15 cellular contexts compared by ENCODE assay signal in genomic region chr17:76277300-76278267, GRCh38. TPM values are rescaled to one million over a fixed set of nuclear protein-coding genes. Genes with fewer than 3 reads are reported as not detected.
A peak's percentile ranks its signal among the peaks of the same experiment; 100 is the strongest.
DNase-seq lines count a peak whose midpoint lies in the region; ATAC-seq and TF ChIP-seq lines count a peak whose summit lies in the region.
"Had no signal": no experiment of that assay in that cellular context is flagged by ENCODE, and none has a peak within 500 bp of the region (broad histone marks: within the 10 kb centered on the region; RNA-seq: fewer than 3 reads in every experiment).

No MANE protein-coding gene starts in this region.

- no peak overlapping the region for H2AFZ ChIP-seq in H9 (ENCODE audit: low read length)

- H3K4ac ChIP-seq in H9 (ENCODE audit: low read depth, low read length): no peak overlapping the region

- H3K18ac ChIP-seq in H9 (ENCODE audit: insufficient read length, low read depth, low read length): no peak overlapping the region

- ATAC-seq in naive B cell (ENCODE audit: low read depth in 2 of 2) (no peak), HG03342 (IDR thresholded peaks at IDR 0.05; ENCODE audit: unreplicated experiment) (no peak)

- no peaks in the 10 kb centered on the region for H3K79me2 ChIP-seq in H9 (ENCODE audit: insufficient read depth, low read length)

- no peaks in the 10 kb centered on the region for H3K9me3 ChIP-seq in H9 (ENCODE audit: control insufficient read depth, low read depth, low read length)
- H3K9me3 ChIP-seq: Caco-2, HAP-1 had no signal

- 100% methylated on average over 5 of the region's 31 CpGs for WGBS in H9 (ENCODE audit: extremely low coverage, insufficient read length, low lambda C conversion rate)

- no peak overlapping the region for H2BK120ac ChIP-seq in H9 (ENCODE audit: low read depth, low read length, poor library complexity, severe bottlenecking)

- H3K4me1 Mint-ChIP-seq in activated CD4-positive, alpha-beta T cell treated with anti-CD3 and anti-CD28 coated beads, Interleukin-2, amount 10 ng/mL, durations not matched to agents 24 days and 14 days: peaks cover 21% of the 10 kb centered on the region
- H3K4me1 Mint-ChIP-seq in H9: peaks cover 6 to 19% of the 10 kb centered on the region in 2 experiments
- H3K4me1 Mint-ChIP-seq in activated T-helper 2 cell treated with anti-CD3 and anti-CD28 coated beads, Interferon-gamma antibody, Interleukin-2, Interleukin-4, amounts not matched to agents 10 μg/mL and 5 μg/mL and 100 μg/mL, durations not matched to agents 14 hours and 24 hours and 36 hours (ENCODE audit: low read depth): peaks cover 20% of the 10 kb centered on the region
- peaks cover 21 to 53% (median 40%) of the 10 kb centered on the region in 3 donors for H3K4me1 Mint-ChIP-seq in naive B cell

- H3K23me2 ChIP-seq in H9 (ENCODE audit: insufficient read length, low read depth, low read length, poor library complexity, severe bottlenecking): no peaks in the 10 kb centered on the region

- no peak overlapping the region for H2BK15ac ChIP-seq in H9 (ENCODE audit: low read depth, low read length)

- H2BK5ac ChIP-seq in H9 (ENCODE audit: insufficient read length, low read length): no peak overlapping the region

- H4K20me1 ChIP-seq in H9 (ENCODE audit: control insufficient read depth, insufficient read depth, insufficient read length): no peaks in the 10 kb centered on the region

- H3K27ac ChIP-seq in H9 (ENCODE audit: insufficient read length, low read depth, low read length): no peak overlapping the region

- no peak overlapping the region for H2BK20ac ChIP-seq in H9 (ENCODE audit: low read depth, low read length, poor library complexity, severe bottlenecking)

- no peak overlapping the region for H3T11ph ChIP-seq in H9 (ENCODE audit: low read length)

- H3K27ac Mint-ChIP-seq in activated CD4-positive, alpha-beta T cell treated with anti-CD3 and anti-CD28 coated beads, Interleukin-2, amount 10 ng/mL, durations not matched to agents 24 days and 14 days: peak overlapping the region; percentile 60
- H3K27ac Mint-ChIP-seq in H9 (peak overlapping the region in 2 of 3 experiments; percentile 0 to 42; a peak in 2 of 7 replicates), naive B cell (peak overlapping the region in 5 of 6 donors; percentile 43 to 99 (median 84))
- H3K27ac Mint-ChIP-seq in activated T-helper 2 cell treated with anti-CD3 and anti-CD28 coated beads, Interferon-gamma antibody, Interleukin-2, Interleukin-4, amounts not matched to agents 10 μg/mL and 5 μg/mL and 100 μg/mL, durations not matched to agents 14 hours and 24 hours and 36 hours: peak overlapping the region; percentile 44

- H2AK5ac ChIP-seq in H9 (ENCODE audit: insufficient read length, low read length): no peak overlapping the region

- H3K23ac ChIP-seq in H9 (ENCODE audit: insufficient read length, low read depth, low read length): no peak overlapping the region

- no peak overlapping the region for H2BK12ac ChIP-seq in H9 (ENCODE audit: insufficient read length, low read depth, low read length)

- no peak overlapping the region for H3K14ac ChIP-seq in H9 (ENCODE audit: insufficient read depth, low read length)

- no peaks in the 10 kb centered on the region for H3K27me3 Mint-ChIP-seq in activated CD4-positive, alpha-beta T cell treated with anti-CD3 and anti-CD28 coated beads, Interleukin-2, amount 10 ng/mL, durations not matched to agents 24 days and 14 days
- H3K27me3 Mint-ChIP-seq in H9 (ENCODE audit: low read depth) (peaks cover 1% of the 10 kb centered on the region; the same call in 1 of the 2 replicates), naive B cell (peaks cover 0 to 5% (median 0%) of the 10 kb centered on the region in 3 donors)
- H3K27me3 Mint-ChIP-seq in activated T-helper 2 cell treated with anti-CD3 and anti-CD28 coated beads, Interferon-gamma antibody, Interleukin-2, Interleukin-4, amounts not matched to agents 10 μg/mL and 5 μg/mL and 100 μg/mL, durations not matched to agents 14 hours and 24 hours and 36 hours (ENCODE audit: low read depth): no peaks in the 10 kb centered on the region

- no peaks in the 10 kb centered on the region for H3K79me1 ChIP-seq in H9 (ENCODE audit: insufficient read depth, low read depth, low read length, poor library complexity, severe bottlenecking)

- no peak overlapping the region for H4K91ac ChIP-seq in H9 (ENCODE audit: insufficient read length, low read depth, low read length)

- H3K4me2 ChIP-seq in H9 (ENCODE audit: insufficient read depth, insufficient read length, low read length): no peak overlapping the region

- peak; percentile 63 for DNase-seq in activated CD4-positive, alpha-beta T cell treated with anti-CD3 and anti-CD28 coated beads, Interleukin-2, amount 10 ng/mL, durations not matched to agents 24 days and 14 days
- DNase-seq in activated CD4-positive, alpha-beta T cell treated with anti-CD3 and anti-CD28 coated beads, Interleukin-2, amount 50 U/mL, for 1 hour: no peak
- DNase-seq in H9: no peak
- no peak for DNase-seq in activated T-helper 2 cell treated with anti-CD3 and anti-CD28 coated beads, Interferon-gamma antibody, Interleukin-2, Interleukin-4, amounts not matched to agents 10 μg/mL and 5 μg/mL and 100 μg/mL, durations not matched to agents 14 hours and 24 hours and 36 hours (ENCODE audit: low spot score)
- DNase-seq in naive B cell: no peak
- no peak for DNase-seq in stimulated activated naive CD4-positive, alpha-beta T cell treated with Interleukin-2 at 50 U/mL for 16 hours (lab: John Stamatoyannopoulos, UW)
- no peak for DNase-seq in posterior vena cava (ENCODE audit: low spot score)
- DNase-seq: Caco-2; effector CD8-positive, alpha-beta T cell; GF-D8; NCI-H2081; NCI-H748 treated with DMSO at 0.1 percent for 48 hours; SIG-M5 had no signal

- no peaks in the 10 kb centered on the region for H3K9me3 Mint-ChIP-seq in activated CD4-positive, alpha-beta T cell treated with anti-CD3 and anti-CD28 coated beads, Interleukin-2, amount 10 ng/mL, durations not matched to agents 24 days and 14 days
- H3K9me3 Mint-ChIP-seq in H9 (no peaks in the 10 kb centered on the region), naive B cell (no peaks in the 10 kb centered on the region)
- no peaks in the 10 kb centered on the region for H3K9me3 Mint-ChIP-seq in activated T-helper 2 cell treated with anti-CD3 and anti-CD28 coated beads, Interferon-gamma antibody, Interleukin-2, Interleukin-4, amounts not matched to agents 10 μg/mL and 5 μg/mL and 100 μg/mL, durations not matched to agents 14 hours and 24 hours and 36 hours

- no peak overlapping the region for H3K4me3 Mint-ChIP-seq in activated CD4-positive, alpha-beta T cell treated with anti-CD3 and anti-CD28 coated beads, Interleukin-2, amount 10 ng/mL, durations not matched to agents 24 days and 14 days
- H3K4me3 Mint-ChIP-seq in H9 (no peak overlapping the region), naive B cell (peak overlapping the region in 1 of 8 donors; percentile 22)
- H3K4me3 Mint-ChIP-seq in activated T-helper 2 cell treated with anti-CD3 and anti-CD28 coated beads, Interferon-gamma antibody, Interleukin-2, Interleukin-4, amounts not matched to agents 10 μg/mL and 5 μg/mL and 100 μg/mL, durations not matched to agents 14 hours and 24 hours and 36 hours (ENCODE audit: low read depth): no peak overlapping the region

- no peaks in the 10 kb centered on the region for H3K36me3 Mint-ChIP-seq in activated CD4-positive, alpha-beta T cell treated with anti-CD3 and anti-CD28 coated beads, Interleukin-2, amount 10 ng/mL, durations not matched to agents 24 days and 14 days (ENCODE audit: low read depth)
- no peaks in the 10 kb centered on the region for H3K36me3 Mint-ChIP-seq in H9 (ENCODE audit: insufficient read depth in 1 of 3, low read depth in 3 of 3)
- no peaks in the 10 kb centered on the region for H3K36me3 Mint-ChIP-seq in activated T-helper 2 cell treated with anti-CD3 and anti-CD28 coated beads, Interferon-gamma antibody, Interleukin-2, Interleukin-4, amounts not matched to agents 10 μg/mL and 5 μg/mL and 100 μg/mL, durations not matched to agents 14 hours and 24 hours and 36 hours (ENCODE audit: low read depth)
- H3K36me3 Mint-ChIP-seq in naive B cell: no peaks in the 10 kb centered on the region

- no peak overlapping the region for H3K56ac ChIP-seq in H9 (ENCODE audit: insufficient read length, low read depth, low read length)

- H3K27me3 ChIP-seq in H9 (ENCODE audit: insufficient read depth, low read length): no peaks in the 10 kb centered on the region

- no peak for TF ChIP-seq CTCF in H9 (conservative IDR thresholded peaks at IDR 0.05)

- H4K8ac ChIP-seq in H9 (replicated peaks; ENCODE audit: insufficient read length, low read depth, low read length): no peak overlapping the region

- H3K9ac ChIP-seq in H9 (ENCODE audit: extremely low read depth, insufficient read length, low read length): no peak overlapping the region

- H3K4me1 ChIP-seq in H9 (ENCODE audit: insufficient read depth, low read length): no peaks in the 10 kb centered on the region
- H3K4me1 ChIP-seq: HAP-1 had no signal

- H4K5ac ChIP-seq in H9 (ENCODE audit: insufficient read length, low read depth, low read length): no peak overlapping the region

- intact Hi-C loops in activated CD4-positive, alpha-beta T cell treated with anti-CD3 and anti-CD28 coated beads, Interleukin-2, amount 10 ng/mL, durations not matched to agents 24 days and 14 days (cut with micrococcal nuclease): loop anchor here (5.0 kb wide), 1 partner anchor 135 kb away; the partner anchor contains the start of gene FOXJ1
- intact Hi-C loops in activated T-helper 2 cell treated with anti-CD3 and anti-CD28 coated beads, Interferon-gamma antibody, Interleukin-2, Interleukin-4, amounts not matched to agents 10 μg/mL and 5 μg/mL and 100 μg/mL, durations not matched to agents 14 hours and 24 hours and 36 hours (cut with micrococcal nuclease): no loop called here
- intact Hi-C loops in posterior vena cava (cut with DNase I): loop anchor here (2.0 kb wide), 2 partner anchors 27 to 157 kb away; no protein-coding TSS in a partner anchor

RNA-seq across cellular contexts. Expression of gene UBALD2, which starts 12.4 kb away (rescaled TPM):
- total RNA-seq in activated CD4-positive, alpha-beta T cell treated with anti-CD3 and anti-CD28 coated beads, Interleukin-2, amount 10 ng/mL, durations not matched to agents 24 days and 14 days: 184 and 189 TPM in 2 replicates
- 25.8 and 26.7 TPM in 2 replicates for total RNA-seq in H9 (2021)
- total RNA-seq in activated T-helper 2 cell treated with anti-CD3 and anti-CD28 coated beads, Interferon-gamma antibody, Interleukin-2, Interleukin-4, amounts not matched to agents 10 μg/mL and 5 μg/mL and 100 μg/mL, durations not matched to agents 14 hours and 24 hours and 36 hours: 204 and 212 TPM in 2 replicates
- 1 to 10 TPM; 2.5 to 6.2 (median 4.6) TPM for polyA plus RNA-seq in naive B cell (ENCODE audit: low read depth in 6 of 6)
- 10 to 100 TPM; 21.7 to 22.5 TPM for total RNA-seq in posterior vena cava

RNA-seq across cellular contexts. Expression of gene QRICH2, which starts 30.5 kb away (rescaled TPM):
- total RNA-seq in activated CD4-positive, alpha-beta T cell treated with anti-CD3 and anti-CD28 coated beads, Interleukin-2, amount 10 ng/mL, durations not matched to agents 24 days and 14 days: 2.2 and 2.5 TPM in 2 replicates
- total RNA-seq in H9 (2021) (2.2 and 3.2 TPM in 2 replicates), posterior vena cava (1 to 10 TPM in 1 of 2 donors, under 1 TPM in 1; 0.83 to 1.6 TPM)
- 1.7 and 2.1 TPM in 2 replicates for total RNA-seq in activated T-helper 2 cell treated with anti-CD3 and anti-CD28 coated beads, Interferon-gamma antibody, Interleukin-2, Interleukin-4, amounts not matched to agents 10 μg/mL and 5 μg/mL and 100 μg/mL, durations not matched to agents 14 hours and 24 hours and 36 hours
- polyA plus RNA-seq in naive B cell (ENCODE audit: low read depth in 6 of 6): under 1 TPM in 2 of 6 donors, not detected in 4; 0.20 to 0.38 TPM

RNA-seq across cellular contexts. Expression of gene RNF157, which starts 37.3 kb away (rescaled TPM):
- 35.0 and 42.4 TPM in 2 replicates for total RNA-seq in activated CD4-positive, alpha-beta T cell treated with anti-CD3 and anti-CD28 coated beads, Interleukin-2, amount 10 ng/mL, durations not matched to agents 24 days and 14 days
- total RNA-seq in H9 (2021): 7.7 and 9.9 TPM in 2 replicates
- total RNA-seq in activated T-helper 2 cell treated with anti-CD3 and anti-CD28 coated beads, Interferon-gamma antibody, Interleukin-2, Interleukin-4, amounts not matched to agents 10 μg/mL and 5 μg/mL and 100 μg/mL, durations not matched to agents 14 hours and 24 hours and 36 hours: 34.3 and 34.9 TPM in 2 replicates
- under 1 TPM in 5 of 6 donors, not detected in 1; 0.09 to 0.71 (median 0.22) TPM for polyA plus RNA-seq in naive B cell (ENCODE audit: low read depth in 6 of 6)
- total RNA-seq in posterior vena cava: 1 to 10 TPM; 1.9 TPM

Comparison
In these comparisons a context has a peak if more than half of its experiments do, and no peak if none do; other contexts are left out.
1. H3K27ac Mint-ChIP-seq: peak in every context shown above with its lines; median percentile 84 in naive B cell; 60 in activated CD4-positive, alpha-beta T cell treated with anti-CD3 and anti-CD28 coated beads, Interleukin-2, amount 10 ng/mL, durations not matched to agents 24 days and 14 days; 44 in activated T-helper 2 cell treated with anti-CD3 and anti-CD28 coated beads, Interferon-gamma antibody, Interleukin-2, Interleukin-4, amounts not matched to agents 10 μg/mL and 5 μg/mL and 100 μg/mL, durations not matched to agents 14 hours and 24 hours and 36 hours; 21 in H9.